22 cellular contexts compared by ENCODE assay signal in genomic region chr13:85204668-85205344, GRCh38.
DNase-seq lines count a peak whose midpoint lies in the region; ATAC-seq and TF ChIP-seq lines count a peak whose summit lies in the region.
"Had no signal": no experiment of that assay in that cellular context is flagged by ENCODE, and none has a peak within 500 bp of the region (broad histone marks: within the 10 kb centered on the region; RNA-seq: fewer than 3 reads in every experiment).

No MANE protein-coding gene starts in this region.

- no peak for DNase-seq in stimulated activated naive CD8-positive, alpha-beta T cell treated with anti-CD3 and anti-CD28 coated beads, Interleukin-15, amount 100 ng/mL, for 72 hours
- no peak for DNase-seq in stimulated activated naive CD8-positive, alpha-beta T cell treated with anti-CD3 and anti-CD28 coated beads, Interleukin-15, Interleukin-2, amounts not matched to agents 100 U/mL and 50 U/mL, for 24 hours
- DNase-seq in H7, result peak; percentile 5
- no peak for DNase-seq in kidney epithelial cell (ENCODE audit: low read depth)
- DNase-seq in upper lobe of right lung, result no peak
- no peak for DNase-seq in T-helper 9 cell
- no peak for DNase-seq in amniotic stem cell (lab: John Stamatoyannopoulos, UW)
- DNase-seq: BE2C; Caco-2; CD4-positive, alpha-beta T cell; NCI-H1105; NCI-H146; NCI-H2029 treated with DMSO at 0.1 percent for 48 hours; NCI-H226; NCI-H526; OCI-M1; SHP77; SW 1271 had no signal

- no peaks in the 10 kb centered on the region for H3K27me3 Mint-ChIP-seq in stimulated activated naive CD8-positive, alpha-beta T cell treated with anti-CD3 and anti-CD28 coated beads, Interleukin-15, amount 100 ng/mL, for 72 hours
- H3K27me3 Mint-ChIP-seq: CD4-positive, alpha-beta T cell; IgD-negative memory B cell had no signal

- H3K9me3 ChIP-seq in upper lobe of right lung, result no peaks in the 10 kb centered on the region
- H3K9me3 ChIP-seq: A549, BE2C, HAP-1 had no signal

- H3K4me1 ChIP-seq in upper lobe of right lung, result no peaks in the 10 kb centered on the region
- H3K4me1 ChIP-seq: A549, BE2C, Caco-2, HAP-1 had no signal

- no peak overlapping the region for H3K27ac Mint-ChIP-seq in stimulated activated naive CD8-positive, alpha-beta T cell treated with anti-CD3 and anti-CD28 coated beads, Interleukin-15, amount 100 ng/mL, for 72 hours
- H3K27ac Mint-ChIP-seq: CD4-positive, alpha-beta T cell; IgD-negative memory B cell had no signal

- H3K9me3 Mint-ChIP-seq in stimulated activated naive CD8-positive, alpha-beta T cell treated with anti-CD3 and anti-CD28 coated beads, Interleukin-15, amount 100 ng/mL, for 72 hours, result peaks cover 3 to 14% of the 10 kb centered on the region in 2 donors
- H3K9me3 Mint-ChIP-seq: CD4-positive, alpha-beta T cell had no signal

- no peaks in the 10 kb centered on the region for H3K4me1 Mint-ChIP-seq in stimulated activated naive CD8-positive, alpha-beta T cell treated with anti-CD3 and anti-CD28 coated beads, Interleukin-15, amount 100 ng/mL, for 72 hours
- H3K4me1 Mint-ChIP-seq: IgD-negative memory B cell had no signal

- H3K4me3 Mint-ChIP-seq in stimulated activated naive CD8-positive, alpha-beta T cell treated with anti-CD3 and anti-CD28 coated beads, Interleukin-15, amount 100 ng/mL, for 72 hours, result no peak overlapping the region
- H3K4me3 Mint-ChIP-seq: CD4-positive, alpha-beta T cell; IgD-negative memory B cell had no signal

- no peak overlapping the region for H3K27ac ChIP-seq in upper lobe of right lung
- H3K27ac ChIP-seq: A549 had no signal

- H3K36me3 ChIP-seq in H7 (replicated peaks; ENCODE audit: control insufficient read depth, insufficient read depth, low read length) (no peaks in the 10 kb centered on the region), kidney epithelial cell (ENCODE audit: control insufficient read depth, insufficient read depth, low read length) (no peaks in the 10 kb centered on the region), upper lobe of right lung (no peaks in the 10 kb centered on the region)
- H3K36me3 ChIP-seq: BE2C, HAP-1 had no signal

- peak; percentile 56 for ATAC-seq in stimulated activated naive CD8-positive, alpha-beta T cell treated with anti-CD3 and anti-CD28 coated beads, Interleukin-15, amount 100 ng/mL, for 72 hours
- no peak for ATAC-seq in stimulated activated naive CD8-positive, alpha-beta T cell treated with anti-CD3 and anti-CD28 coated beads, Interleukin-15, Interleukin-2, amounts not matched to agents 100 U/mL and 50 U/mL, for 24 hours
- ATAC-seq in upper lobe of right lung (peak; percentile 39), HG03159 (IDR thresholded peaks at IDR 0.05; ENCODE audit: unreplicated experiment) (no peak)
- ATAC-seq: A549 had no signal

- no peak overlapping the region for H3K4me3 ChIP-seq in H7 (ENCODE audit: insufficient read depth, low read depth, low read length)
- peak overlapping the region; percentile 25 for H3K4me3 ChIP-seq in kidney epithelial cell (ENCODE audit: low read depth, low read length)
- H3K4me3 ChIP-seq in upper lobe of right lung, result no peak overlapping the region
- H3K4me3 ChIP-seq: A549, HAP-1 had no signal

- H3K27me3 ChIP-seq in H7 (ENCODE audit: control insufficient read depth, insufficient read depth, low read length) (no peaks in the 10 kb centered on the region), kidney epithelial cell (ENCODE audit: control insufficient read depth, insufficient read depth, low read length) (no peaks in the 10 kb centered on the region), upper lobe of right lung (no peaks in the 10 kb centered on the region)
- H3K27me3 ChIP-seq: BE2C had no signal

- intact Hi-C loops in upper lobe of right lung (cut with DNase I), result no loop called here

- no peak for TF ChIP-seq CTCF in kidney epithelial cell (IDR thresholded peaks at IDR 0.05; ENCODE audit: insufficient read depth, low read length, poor library complexity, severe bottlenecking)
- no peak for TF ChIP-seq CTCF in upper lobe of right lung (IDR thresholded peaks at IDR 0.05)

Comparison
In these comparisons a context has a peak if more than half of its experiments do, and no peak if none do; other contexts are left out.
1. ATAC-seq: peak in stimulated activated naive CD8-positive, alpha-beta T cell treated with anti-CD3 and anti-CD28 coated beads, Interleukin-15, amount 100 ng/mL, for 72 hours (single experiment) and upper lobe of right lung (single experiment); none in stimulated activated naive CD8-positive, alpha-beta T cell treated with anti-CD3 and anti-CD28 coated beads, Interleukin-15, Interleukin-2, amounts not matched to agents 100 U/mL and 50 U/mL, for 24 hours (single experiment) and HG03159 (single experiment).